23 cellular contexts compared by ENCODE assay signal in the genomic region with DNA sequence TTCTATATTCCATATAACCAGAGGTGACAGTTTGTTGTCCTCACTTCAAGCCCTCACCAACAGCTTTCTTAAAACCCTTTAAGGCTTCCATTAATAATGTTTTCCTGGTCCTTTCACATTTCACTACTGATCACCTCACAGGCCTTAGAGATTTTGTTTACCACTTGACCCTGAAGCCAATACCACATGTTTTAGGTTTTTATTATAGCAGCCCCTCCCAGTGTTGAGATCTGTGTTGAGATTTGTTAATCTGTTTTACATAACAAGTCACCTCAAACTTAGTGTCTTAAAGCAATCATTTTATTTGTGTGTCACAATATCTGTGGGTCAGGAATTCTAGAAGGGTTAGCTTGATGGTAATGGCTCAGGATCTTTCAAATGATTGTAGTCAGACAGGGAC. TPM values are rescaled to one million over a fixed set of nuclear protein-coding genes. Genes with fewer than 3 reads are reported as not detected.
A peak's percentile ranks its signal among the peaks of the same experiment; 100 is the strongest.
DNase-seq lines count a peak whose midpoint lies in the region; FAIRE-seq and TF ChIP-seq lines count a peak whose summit lies in the region.
"Had no signal": no experiment of that assay in that cellular context is flagged by ENCODE, and none has a peak within 500 bp of the region (broad histone marks: within the 10 kb centered on the region; RNA-seq: fewer than 3 reads in every experiment).

No MANE protein-coding gene starts in this region.

- H3F3A ChIP-seq in smooth muscle cell (ENCODE audit: low read depth): peaks cover 13% of the 10 kb centered on the region

- H3K4me3 ChIP-seq in smooth muscle cell (no peak overlapping the region), mesendoderm (ENCODE audit: low read length) (no peak overlapping the region), left ventricle myocardium inferior (no peak overlapping the region)
- H3K4me3 ChIP-seq: GM12878 had no signal

- H3K36me3 ChIP-seq in smooth muscle cell (ENCODE audit: low read depth): no peaks in the 10 kb centered on the region
- H3K36me3 ChIP-seq in mesendoderm (ENCODE audit: control insufficient read depth, insufficient read depth, low read length): no peaks in the 10 kb centered on the region
- peaks cover 73% of the 10 kb centered on the region for H3K36me3 ChIP-seq in left ventricle myocardium inferior

- H3K79me2 ChIP-seq in smooth muscle cell (ENCODE audit: low read depth): no peaks in the 10 kb centered on the region
- no peaks in the 10 kb centered on the region for H3K79me2 ChIP-seq in mesendoderm (ENCODE audit: control insufficient read depth, insufficient read depth, low read length)

- TF ChIP-seq CTCF in HFFc6 (IDR thresholded peaks at IDR 0.05) (no peak), smooth muscle cell (IDR thresholded peaks at IDR 0.05; ENCODE audit: borderline replicate concordance, insufficient read depth, poor library complexity, severe bottlenecking) (no peak), left ventricle myocardium inferior (IDR thresholded peaks at IDR 0.05; ENCODE audit: borderline replicate concordance) (no peak)

- H3K23ac ChIP-seq in mesendoderm (ENCODE audit: low read length): no peak overlapping the region

- H3K9ac ChIP-seq in smooth muscle cell (ENCODE audit: low read depth) (no peak overlapping the region), mesendoderm (ENCODE audit: low read length) (no peak overlapping the region)

- no peak overlapping the region for H2BK15ac ChIP-seq in mesendoderm (replicated peaks; ENCODE audit: low read depth)

- H3K36me3 Mint-ChIP-seq in HFFc6 (ENCODE audit: low read depth) (peaks cover 37% of the 10 kb centered on the region), immature natural killer cell (peaks cover 26 to 49% (median 28%) of the 10 kb centered on the region in 3 donors)

- FAIRE-seq in GM12892 (lab: Jason Lieb, UNC): peak; percentile 5
- FAIRE-seq: GM12878, GM19239, H1, HepG2 had no signal

- intact Hi-C loops in left ventricle myocardium inferior (cut with micrococcal nuclease): no loop called here

- no peak overlapping the region for H2BK5ac ChIP-seq in mesendoderm (ENCODE audit: low read length)

- H3K9me3 Mint-ChIP-seq in HFFc6: no peaks in the 10 kb centered on the region
- H3K9me3 Mint-ChIP-seq in immature natural killer cell: no peaks in the 10 kb centered on the region
- H3K9me3 Mint-ChIP-seq: CD8-positive, alpha-beta memory T cell had no signal

- H4K5ac ChIP-seq in mesendoderm (ENCODE audit: low read length): no peak overlapping the region

- H4K8ac ChIP-seq in mesendoderm (ENCODE audit: low read depth, low read length): no peak overlapping the region

- no peaks in the 10 kb centered on the region for H3K79me1 ChIP-seq in mesendoderm (ENCODE audit: low read length)

- H2AK5ac ChIP-seq in mesendoderm (ENCODE audit: low read length): no peak overlapping the region

- H3K4me1 ChIP-seq in smooth muscle cell (ENCODE audit: low read depth) (no peaks in the 10 kb centered on the region), mesendoderm (ENCODE audit: control insufficient read depth, low read depth, low read length) (no peaks in the 10 kb centered on the region), left ventricle myocardium inferior (peaks cover 8% of the 10 kb centered on the region)

- H3K4me1 Mint-ChIP-seq in HFFc6 (ENCODE audit: low read depth) (peaks cover 59% of the 10 kb centered on the region), immature natural killer cell (peaks cover 27 to 40% of the 10 kb centered on the region in 2 donors)

- H3K27ac ChIP-seq in smooth muscle cell (ENCODE audit: low read depth): peak overlapping the region; percentile 68
- H3K27ac ChIP-seq in mesendoderm (ENCODE audit: low read depth, low read length): no peak overlapping the region
- H3K27ac ChIP-seq in left ventricle myocardium inferior (replicated peaks): no peak overlapping the region

- no peak overlapping the region for H2AFZ ChIP-seq in smooth muscle cell (ENCODE audit: low read depth)

- DNase-seq in GM12892 (ENCODE audit: insufficient read length) (no peak), HFFc6 (no peak), immature natural killer cell (peak; percentile 30 to 51 (median 43)), smooth muscle cell (lab: John Stamatoyannopoulos, UW; ENCODE audit: unreplicated experiment) (no peak), mesendoderm (no peak), NOMO-1 (lab: John Stamatoyannopoulos, UW; ENCODE audit: unreplicated experiment in 2 of 2) (no peak), left ventricle myocardium inferior (no peak)
- DNase-seq: C1 segment of cervical spinal cord; CD8-positive, alpha-beta memory T cell; DMS53; EL; KBM-7; NCI-H1105 treated with DMSO at 0.1 percent for 48 hours; NCI-H1694; NCI-H2081 treated with DMSO at 0.1 percent for 48 hours; NCI-H748 treated with DMSO at 0.1 percent for 48 hours; NK-92 treated with Interleukin-12 subunit alpha and Interleukin-12 subunit beta, amount 100 ng/mL, for 24 hours; OCI-M1; Right ventricle myocardium superior had no signal

- no peak overlapping the region for H3K56ac ChIP-seq in mesendoderm (ENCODE audit: low read length)

- peak overlapping the region; percentile 69 for H3K27ac Mint-ChIP-seq in HFFc6
- H3K27ac Mint-ChIP-seq in immature natural killer cell: peak overlapping the region; percentile 3 to 65 (median 52)

- no peak overlapping the region for H3K4ac ChIP-seq in mesendoderm (ENCODE audit: low read depth, low read length)

- H2BK120ac ChIP-seq in mesendoderm (ENCODE audit: low read depth, low read length): no peak overlapping the region

- H3K9me3 ChIP-seq in smooth muscle cell (replicated peaks; ENCODE audit: low read depth): no peaks in the 10 kb centered on the region
- H3K9me3 ChIP-seq in left ventricle myocardium inferior (replicated peaks): no peaks in the 10 kb centered on the region

- no peaks in the 10 kb centered on the region for H3K27me3 ChIP-seq in smooth muscle cell (ENCODE audit: low read depth)
- H3K27me3 ChIP-seq in mesendoderm (ENCODE audit: insufficient read depth, low read length, poor library complexity): no peaks in the 10 kb centered on the region
- no peaks in the 10 kb centered on the region for H3K27me3 ChIP-seq in left ventricle myocardium inferior (ENCODE audit: low read depth)

- H3K27me3 Mint-ChIP-seq in HFFc6 (ENCODE audit: insufficient read depth) (no peaks in the 10 kb centered on the region), immature natural killer cell (ENCODE audit: low read depth in 3 of 3) (no peaks in the 10 kb centered on the region)
- H3K27me3 Mint-ChIP-seq: CD8-positive, alpha-beta memory T cell had no signal

- no peak overlapping the region for H3K18ac ChIP-seq in mesendoderm (ENCODE audit: low read length)

- TF ChIP-seq POLR2A in GM12892 (IDR thresholded peaks at IDR 0.05; ENCODE audit: low read depth, low read length): no peak

- H4K20me1 ChIP-seq in smooth muscle cell (ENCODE audit: low read depth): peaks cover 10% of the 10 kb centered on the region

- no peak overlapping the region for H3K4me2 ChIP-seq in smooth muscle cell
- no peak overlapping the region for H3K4me2 ChIP-seq in mesendoderm (ENCODE audit: low read length)

- H3K4me3 Mint-ChIP-seq in HFFc6 (peak overlapping the region; percentile 30), immature natural killer cell (peak overlapping the region; percentile 36 to 66 (median 57))
- H3K4me3 Mint-ChIP-seq: CD8-positive, alpha-beta memory T cell had no signal

RNA-seq across cellular contexts. Expression of a gene that starts 49.9 kb away (rescaled TPM):
- 28.4 TPM for polyA plus RNA-seq in GM12892 (2012; ENCODE audit: missing spikeins)
- 10 to 100 TPM; 40.8 to 59.5 (median 44.2) TPM for total RNA-seq in HFFc6 (2021; fragmentation: NEBNext Ultra II Directional; extraction: Animal tissue kit (Norgen Biotek cat#: 25700))
- 10 to 100 TPM; 12.6 to 39.6 (median 25.2) TPM for polyA plus RNA-seq in immature natural killer cell
- 64.9 and 76.4 TPM in 2 replicates for total RNA-seq in smooth muscle cell
- 16.3 and 19.5 TPM in 2 replicates for polyA plus RNA-seq in smooth muscle cell
- 54.3 TPM for polyA plus RNA-seq in mesendoderm (2013, experiment 1 of 2)
- 53.7 TPM for polyA plus RNA-seq in mesendoderm (2013, experiment 2 of 2)
- 35.1 TPM for total RNA-seq in left ventricle myocardium inferior

Comparison
In these comparisons a context has a peak if more than half of its experiments do, and no peak if none do; other contexts are left out.
1. DNase-seq: peak in immature natural killer cell (3 of 3); none in GM12892 (single experiment), HFFc6 (single experiment), smooth muscle cell (single experiment), mesendoderm (single experiment), NOMO-1 (0 of 2) and left ventricle myocardium inferior (single experiment).